Comparison of ENCODE assay signal across 14 cellular contexts in genomic region chr2:62672601-62673000, GRCh38. TPM values are rescaled to one million over a fixed set of nuclear protein-coding genes. Genes with fewer than 3 reads are reported as not detected.
DNase-seq lines count a peak whose midpoint lies in the region; ATAC-seq and TF ChIP-seq lines count a peak whose summit lies in the region.
"Had no signal": no experiment of that assay in that cellular context is flagged by ENCODE, and none has a peak within 500 bp of the region (broad histone marks: within the 10 kb centered on the region; RNA-seq: fewer than 3 reads in every experiment).

No MANE protein-coding gene starts in this region.

- no peak overlapping the region for H3K4me2 ChIP-seq in fibroblast of lung (ENCODE audit: extremely low read depth, insufficient read depth, low read length)

- H3K27ac ChIP-seq in fibroblast of lung (ENCODE audit: insufficient read depth, low read length), result peak overlapping the region; percentile 3
- H3K27ac ChIP-seq: right lobe of liver had no signal

- H3K36me3 Mint-ChIP-seq in nephron progenitor cell (ENCODE audit: low read depth), result no peaks in the 10 kb centered on the region
- no peaks in the 10 kb centered on the region for H3K36me3 Mint-ChIP-seq in stimulated activated effector memory CD8-positive, alpha-beta T cell treated with anti-CD3 and anti-CD28 coated beads, Interleukin-12 subunit alpha, Interleukin-12 subunit beta, amount 100 ng/mL, for 72 hours
- H3K36me3 Mint-ChIP-seq: activated naive CD8-positive, alpha-beta T cell had no signal

- H3K4me3 Mint-ChIP-seq in nephron progenitor cell, result no peak overlapping the region
- H3K4me3 Mint-ChIP-seq in stimulated activated effector memory CD8-positive, alpha-beta T cell treated with anti-CD3 and anti-CD28 coated beads, Interleukin-12 subunit alpha, Interleukin-12 subunit beta, amount 100 ng/mL, for 72 hours, result no peak overlapping the region
- H3K4me3 Mint-ChIP-seq: activated naive CD8-positive, alpha-beta T cell; CD4-positive, alpha-beta T cell; stimulated activated naive CD8-positive, alpha-beta T cell treated with anti-CD3 and anti-CD28 coated beads, Interleukin-15, amount 100 ng/mL, for 72 hours had no signal

- H3K27me3 Mint-ChIP-seq in nephron progenitor cell (ENCODE audit: low read depth, poor library complexity), result no peaks in the 10 kb centered on the region
- H3K27me3 Mint-ChIP-seq: CD4-positive, alpha-beta T cell; stimulated activated naive CD8-positive, alpha-beta T cell treated with anti-CD3 and anti-CD28 coated beads, Interleukin-15, amount 100 ng/mL, for 72 hours had no signal

- H3K27ac Mint-ChIP-seq in nephron progenitor cell, result no peak overlapping the region
- H3K27ac Mint-ChIP-seq in stimulated activated effector memory CD8-positive, alpha-beta T cell treated with anti-CD3 and anti-CD28 coated beads, Interleukin-12 subunit alpha, Interleukin-12 subunit beta, amount 100 ng/mL, for 72 hours, result no peak overlapping the region
- H3K27ac Mint-ChIP-seq: activated naive CD8-positive, alpha-beta T cell; CD4-positive, alpha-beta T cell; stimulated activated naive CD8-positive, alpha-beta T cell treated with anti-CD3 and anti-CD28 coated beads, Interleukin-15, amount 100 ng/mL, for 72 hours had no signal

- H3K36me3 ChIP-seq in fibroblast of lung (ENCODE audit: control insufficient read depth, insufficient read depth, low read length), result no peaks in the 10 kb centered on the region
- H3K36me3 ChIP-seq: right lobe of liver had no signal

- H3K9me3 Mint-ChIP-seq in nephron progenitor cell, result no peaks in the 10 kb centered on the region
- H3K9me3 Mint-ChIP-seq in stimulated activated effector memory CD8-positive, alpha-beta T cell treated with anti-CD3 and anti-CD28 coated beads, Interleukin-12 subunit alpha, Interleukin-12 subunit beta, amount 100 ng/mL, for 72 hours, result no peaks in the 10 kb centered on the region
- H3K9me3 Mint-ChIP-seq: CD4-positive, alpha-beta T cell; stimulated activated naive CD8-positive, alpha-beta T cell treated with anti-CD3 and anti-CD28 coated beads, Interleukin-15, amount 100 ng/mL, for 72 hours had no signal

- H3K9ac ChIP-seq in fibroblast of lung (ENCODE audit: insufficient read depth, low read length), result no peak overlapping the region

- peak overlapping the region; percentile 2 for H2AFZ ChIP-seq in fibroblast of lung (ENCODE audit: low read length)

- DNase-seq in AG20443 (ENCODE audit: low spot score), result peak; percentile 82
- DNase-seq in NCI-H226, result peak; percentile 68
- peak; percentile 6 to 93 for DNase-seq in fibroblast of lung (ENCODE audit: low read depth in 2 of 2)
- peak; percentile 34 for DNase-seq in nephron progenitor cell
- DNase-seq in NCI-H2171 (lab: John Stamatoyannopoulos, UW), result no peak
- no peak for DNase-seq in stimulated activated effector memory CD8-positive, alpha-beta T cell treated with anti-CD3 and anti-CD28 coated beads, Interleukin-12 subunit alpha, Interleukin-12 subunit beta, amount 100 ng/mL, for 72 hours (ENCODE audit: low spot score in 2 of 2)
- DNase-seq in stimulated activated CD4-positive, alpha-beta T cell treated with anti-CD3 and anti-CD28 coated beads, Interleukin-15, amount 100 ng/mL, for 24 hours, result no peak
- DNase-seq: activated CD4-positive, CD25-positive, alpha-beta regulatory T cell; CD4-positive, alpha-beta T cell; right lobe of liver; stimulated activated naive CD8-positive, alpha-beta T cell treated with anti-CD3 and anti-CD28 coated beads, Interleukin-15, amount 100 ng/mL, for 72 hours had no signal

- H3K4me3 ChIP-seq in fibroblast of lung (replicated peaks in 1 of 4; ENCODE audit: control extremely low read depth in 1 of 4, insufficient read depth in 1 of 4, low read depth in 3 of 4, low read length in 4 of 4), result no peak overlapping the region
- H3K4me3 ChIP-seq: K562, right lobe of liver had no signal

- H3K4me1 ChIP-seq in fibroblast of lung (ENCODE audit: control insufficient read depth, extremely low read depth, insufficient read depth, low read length), result peaks cover 3% of the 10 kb centered on the region
- H3K4me1 ChIP-seq: right lobe of liver had no signal

- peaks cover 4% of the 10 kb centered on the region for H3K4me1 Mint-ChIP-seq in nephron progenitor cell
- no peaks in the 10 kb centered on the region for H3K4me1 Mint-ChIP-seq in stimulated activated effector memory CD8-positive, alpha-beta T cell treated with anti-CD3 and anti-CD28 coated beads, Interleukin-12 subunit alpha, Interleukin-12 subunit beta, amount 100 ng/mL, for 72 hours
- H3K4me1 Mint-ChIP-seq: stimulated activated naive CD8-positive, alpha-beta T cell treated with anti-CD3 and anti-CD28 coated beads, Interleukin-15, amount 100 ng/mL, for 72 hours had no signal

- no peaks in the 10 kb centered on the region for H3K9me3 ChIP-seq in fibroblast of lung (ENCODE audit: control insufficient read depth, insufficient read depth, low read depth, low read length)
- H3K9me3 ChIP-seq: right lobe of liver had no signal

- ATAC-seq in GM19395 (IDR thresholded peaks at IDR 0.05; ENCODE audit: unreplicated experiment), result no peak
- no peak for ATAC-seq in stimulated activated effector memory CD8-positive, alpha-beta T cell treated with anti-CD3 and anti-CD28 coated beads, Interleukin-12 subunit alpha, Interleukin-12 subunit beta, amount 100 ng/mL, for 72 hours
- ATAC-seq: K562; stimulated activated naive CD8-positive, alpha-beta T cell treated with anti-CD3 and anti-CD28 coated beads, Interleukin-15, amount 100 ng/mL, for 72 hours had no signal

- no peaks in the 10 kb centered on the region for H3K27me3 ChIP-seq in fibroblast of lung (ENCODE audit: control insufficient read depth, insufficient read depth, low read length)
- H3K27me3 ChIP-seq: right lobe of liver had no signal

- TF ChIP-seq CTCF in fibroblast of lung (conservative IDR thresholded peaks at IDR 0.05 in 1 of 2, IDR thresholded peaks at IDR 0.05 in 1 of 2; ENCODE audit: low read depth in 1 of 2, low read length in 2 of 2) (no peak), nephron progenitor cell (IDR thresholded peaks at IDR 0.05) (no peak)

- no peaks in the 10 kb centered on the region for H4K20me1 ChIP-seq in fibroblast of lung (ENCODE audit: control insufficient read depth, extremely low read depth, insufficient read depth, low read length)

- H3K79me2 ChIP-seq in fibroblast of lung (ENCODE audit: control insufficient read depth, insufficient read depth, low read length), result no peaks in the 10 kb centered on the region

RNA-seq across cellular contexts. Expression of gene EHBP1, which starts 32.9 kb away (rescaled TPM):
- total RNA-seq in fibroblast of lung, result 126 and 129 TPM in 2 replicates
- 144 and 191 TPM in 2 replicates for polyA plus RNA-seq in fibroblast of lung
- 88.9 and 108 TPM in 2 replicates for polyA plus RNA-seq in fibroblast of lung (2012)
- 31.2 and 42.8 TPM in 2 replicates for polyA minus RNA-seq in fibroblast of lung (ENCODE audit: low replicate concordance)

Comparison
In these comparisons a context has a peak if more than half of its experiments do, and no peak if none do; other contexts are left out.
1. DNase-seq: peak in AG20443 (single experiment), NCI-H226 (single experiment), fibroblast of lung (2 of 2) and nephron progenitor cell (single experiment); none in NCI-H2171 (single experiment), stimulated activated effector memory CD8-positive, alpha-beta T cell treated with anti-CD3 and anti-CD28 coated beads, Interleukin-12 subunit alpha, Interleukin-12 subunit beta, amount 100 ng/mL, for 72 hours (0 of 2) and stimulated activated CD4-positive, alpha-beta T cell treated with anti-CD3 and anti-CD28 coated beads, Interleukin-15, amount 100 ng/mL, for 24 hours (single experiment).